14 cellular contexts compared by ENCODE assay signal in genomic region chr2:105369009-105369408, GRCh38. TPM values are rescaled to one million over a fixed set of nuclear protein-coding genes. Genes with fewer than 3 reads are reported as not detected.
DNase-seq lines count a peak whose midpoint lies in the region; ATAC-seq and TF ChIP-seq lines count a peak whose summit lies in the region.
"Had no signal": no experiment of that assay in that cellular context is flagged by ENCODE, and none has a peak within 500 bp of the region (broad histone marks: within the 10 kb centered on the region; RNA-seq: fewer than 3 reads in every experiment).

No MANE protein-coding gene starts in this region.

- no peak for DNase-seq in heart left ventricle
- no peak for DNase-seq in Right ventricle myocardium superior
- no peak for DNase-seq in GM23248
- DNase-seq in IMR-90, result no peak
- DNase-seq in chondrocyte (ENCODE audit: low spot score), result peak; percentile 30
- DNase-seq in activated CD4-positive, alpha-beta T cell treated with anti-CD3 and anti-CD28 coated beads for 48 hours, result no peak
- DNase-seq in GM10248 (ENCODE audit: extremely low spot score), result no peak
- DNase-seq: EL, HCEC 1CT had no signal

- intact Hi-C loops in heart left ventricle (cut with DNase I), result loop anchor here in 7 of 10 donors (1.0 to 5.0 kb wide), 5 partner anchors 148 to 154 kb away; no protein-coding TSS in a partner anchor
- intact Hi-C loops in Right ventricle myocardium superior (cut with DNase I), result no loop called here
- intact Hi-C loops in IMR-90 (cut with micrococcal nuclease), result loop anchor here (1.0 kb wide), 1 partner anchor 152 kb away; no protein-coding TSS in a partner anchor

- 67 to 75% (median 71%) methylated on average over 2 of the region's 2 CpGs for WGBS in heart left ventricle, 4 donors
- 94 to 100% methylated on average over 2 of the region's 2 CpGs for WGBS in GM23248 (ENCODE audit: low coverage in 1 of 2, low lambda C conversion rate in 2 of 2, missing lambda C conversion rate in 2 of 2), 2 experiments
- no CpG with 5 or more reads among the region's 2 CpGs for WGBS in IMR-90 (ENCODE audit: extremely low coverage in 2 of 2, insufficient read length in 1 of 2), 2 experiments

- H3K36me3 ChIP-seq in heart left ventricle, result peaks cover 0 to 96% (median 86%) of the 10 kb centered on the region in 9 donors
- H3K36me3 ChIP-seq in GM23248 (ENCODE audit: low read depth), result peaks cover 97% of the 10 kb centered on the region
- H3K36me3 ChIP-seq in IMR-90 (ENCODE audit: control insufficient read depth, insufficient read depth, low read length), result peaks cover 83% of the 10 kb centered on the region

- no peak overlapping the region for H2AK5ac ChIP-seq in IMR-90 (ENCODE audit: low read depth, low read length)

- CTCF ChIA-PET in IMR-90 (lab: Yijun Ruan, JAX) (interaction anchor here (1.3 to 1.5 kb wide), 3 partner anchors 13 to 153 kb away, joined by 3 to 9 read pairs (median 4); no protein-coding TSS in a partner anchor), GM10248 (lab: Yijun Ruan, JAX) (interaction anchor here (0.7 to 4.5 kb wide), 22 partner anchors 9 to 351 kb away, joined by 3 to 56 read pairs (median 4); no protein-coding TSS in a partner anchor)

- H4K20me1 ChIP-seq in GM23248 (ENCODE audit: insufficient read depth), result no peaks in the 10 kb centered on the region
- peaks cover 60% of the 10 kb centered on the region for H4K20me1 ChIP-seq in IMR-90 (ENCODE audit: insufficient read depth, low read length)

- H2BK120ac ChIP-seq in IMR-90 (ENCODE audit: low read depth, low read length), result no peak overlapping the region

- dilution Hi-C loops in IMR-90 (cut with HindIII; ENCODE audit: low sequenced_read_pairs, unreplicated experiment), result no loop called here

- no peak overlapping the region for H2AFZ ChIP-seq in GM23248
- no peak overlapping the region for H2AFZ ChIP-seq in IMR-90 (replicated peaks; ENCODE audit: low read length, poor library complexity)
- H2AFZ ChIP-seq: GM23338 had no signal

- H4K91ac ChIP-seq in IMR-90 (ENCODE audit: insufficient read depth, low read depth, low read length), result no peak overlapping the region

- peak overlapping the region; percentile 14 for H2BK5ac ChIP-seq in IMR-90 (ENCODE audit: low read depth, low read length, poor library complexity, severe bottlenecking)

- H3K14ac ChIP-seq in IMR-90 (replicated peaks; ENCODE audit: low read depth, low read length), result no peak overlapping the region

- TF ChIP-seq RAD21 in IMR-90 (IDR thresholded peaks at IDR 0.05; ENCODE audit: low read length), result no peak

- TF ChIP-seq POLR2A in heart left ventricle (IDR thresholded peaks at IDR 0.05) (no peak), IMR-90 (IDR thresholded peaks at IDR 0.05; ENCODE audit: low read depth, low read length) (no peak)

- peaks cover 39% of the 10 kb centered on the region for H3K4me1 Mint-ChIP-seq in chondrocyte (ENCODE audit: low read depth)

- peaks cover 16% of the 10 kb centered on the region for H3K9me1 ChIP-seq in IMR-90 (ENCODE audit: insufficient read depth, low read length)

- H3K4me2 ChIP-seq in GM23248 (ENCODE audit: unreplicated experiment) (no peak overlapping the region), IMR-90 (ENCODE audit: low read depth, low read length) (no peak overlapping the region)
- H3K4me2 ChIP-seq: GM23338 had no signal

- H3K18ac ChIP-seq in IMR-90 (ENCODE audit: low read depth, low read length), result no peak overlapping the region

- no peak overlapping the region for H2BK15ac ChIP-seq in IMR-90 (ENCODE audit: low read depth, low read length)

- H3K4me1 ChIP-seq in heart left ventricle (peaks cover 0 to 78% (median 36%) of the 10 kb centered on the region in 12 donors), GM23248 (ENCODE audit: insufficient read depth) (peaks cover 35% of the 10 kb centered on the region), IMR-90 (ENCODE audit: control insufficient read depth, insufficient read depth, low read length) (peaks cover 23% of the 10 kb centered on the region)
- H3K4me1 ChIP-seq: BE2C had no signal

- H3K9me3 Mint-ChIP-seq in chondrocyte (ENCODE audit: low read depth), result no peaks in the 10 kb centered on the region
- H3K9me3 Mint-ChIP-seq: CD4-positive, CD25-positive, alpha-beta regulatory T cell; CD8-positive, alpha-beta memory T cell; GM23338 had no signal

- H4K8ac ChIP-seq in IMR-90 (ENCODE audit: low read depth in 2 of 2, low read length in 2 of 2), result peak overlapping the region in 1 of 2 experiments; percentile 23; a peak in 1 of 4 replicates

- H4K5ac ChIP-seq in IMR-90 (ENCODE audit: low read depth, low read length), result no peak overlapping the region

- no peak overlapping the region for H2BK20ac ChIP-seq in IMR-90 (ENCODE audit: low read depth, low read length)

- peaks cover 52 to 89% of the 10 kb centered on the region in 2 experiments for H3K79me1 ChIP-seq in IMR-90 (ENCODE audit: low read depth in 1 of 2, low read length in 2 of 2)

- H3K9me3 ChIP-seq in heart left ventricle (no peaks in the 10 kb centered on the region), GM23248 (ENCODE audit: low read depth) (no peaks in the 10 kb centered on the region), IMR-90 (ENCODE audit: control insufficient read depth, insufficient read depth, low read length) (no peaks in the 10 kb centered on the region)
- H3K9me3 ChIP-seq: BE2C had no signal

- BruUV-seq in IMR-90 (replicated peaks; lab: Mats Ljungman, UMichigan), result no TSS peak

- peaks cover 51% of the 10 kb centered on the region for H3K36me3 Mint-ChIP-seq in chondrocyte (ENCODE audit: low read depth)

- POLR2A ChIA-PET in IMR-90 (lab: Charles Lee; ENCODE audit: unreplicated experiment) (no interaction called here), GM10248 (lab: Yijun Ruan, JAX) (no interaction called here)

- TF ChIP-seq CTCF in heart left ventricle (IDR thresholded peaks at IDR 0.05) (no peak), IMR-90 (conservative IDR thresholded peaks at IDR 0.05; ENCODE audit: low read depth, low read length) (no peak), chondrocyte (IDR thresholded peaks at IDR 0.05) (no peak), GM10248 (IDR thresholded peaks at IDR 0.05; ENCODE audit: control extremely low read depth, extremely low read depth, low read depth, missing control alignments) (no peak)

- H3K27me3 ChIP-seq in heart left ventricle (no peaks in the 10 kb centered on the region), GM23248 (replicated peaks; ENCODE audit: insufficient read depth) (no peaks in the 10 kb centered on the region), IMR-90 (ENCODE audit: control insufficient read depth, insufficient read depth, low read length) (no peaks in the 10 kb centered on the region)
- H3K27me3 ChIP-seq: BE2C had no signal

- H3K4me3 ChIP-seq in heart left ventricle, result no peak overlapping the region
- H3K4me3 ChIP-seq in GM23248, result no peak overlapping the region
- no peak overlapping the region for H3K4me3 ChIP-seq in IMR-90 (ENCODE audit: insufficient read depth, low read depth, low read length)
- H3K4me3 ChIP-seq: GM23338 had no signal

- no peak overlapping the region for H3K23ac ChIP-seq in IMR-90 (ENCODE audit: low read depth, low read length)

- H2AK9ac ChIP-seq in IMR-90 (replicated peaks; ENCODE audit: low read depth, low read length, poor library complexity), result no peak overlapping the region

- in situ Hi-C loops in GM23248 (cut with MboI) (no loop called here), IMR-90 (cut with MboI; ENCODE audit: low sequenced_read_pairs) (loop anchor here (5.0 kb wide), 1 partner anchor 148 kb away; no protein-coding TSS in a partner anchor)

- peaks cover 100% of the 10 kb centered on the region for H3F3A ChIP-seq in GM23248 (ENCODE audit: insufficient read depth)

- no peaks in the 10 kb centered on the region for H3K27me3 Mint-ChIP-seq in chondrocyte (ENCODE audit: low read depth)
- H3K27me3 Mint-ChIP-seq: CD4-positive, CD25-positive, alpha-beta regulatory T cell; CD8-positive, alpha-beta memory T cell had no signal

- H3K9me2 ChIP-seq in GM23248 (ENCODE audit: insufficient read depth), result no peaks in the 10 kb centered on the region

- H3K9ac ChIP-seq in GM23248 (no peak overlapping the region), IMR-90 (ENCODE audit: low read depth, low read length) (no peak overlapping the region)

- H3K27ac ChIP-seq in heart left ventricle (peak overlapping the region in 8 of 12 donors; percentile 1 to 92 (median 37)), GM23248 (peak overlapping the region; percentile 56), IMR-90 (ENCODE audit: insufficient read depth, low read length) (peak overlapping the region; percentile 11; the same call in 1 of the 2 replicates)

- ATAC-seq in heart left ventricle (no peak), Right ventricle myocardium superior (ENCODE audit: poor library complexity) (no peak), IMR-90 (ENCODE audit: low read depth) (no peak), HG03280 (IDR thresholded peaks at IDR 0.05; ENCODE audit: unreplicated experiment) (no peak)

- no peak overlapping the region for H3K56ac ChIP-seq in IMR-90 (ENCODE audit: extremely low read depth, insufficient read depth, low read length)

- peaks cover 96% of the 10 kb centered on the region for H3K79me2 ChIP-seq in GM23248 (ENCODE audit: insufficient read depth)

- no peak overlapping the region for H3K27ac Mint-ChIP-seq in chondrocyte (ENCODE audit: unreplicated experiment)
- H3K27ac Mint-ChIP-seq: GM23338 had no signal

- no peak overlapping the region for H3K4ac ChIP-seq in IMR-90 (ENCODE audit: low read depth, low read length)

- no peak overlapping the region for H3K4me3 Mint-ChIP-seq in chondrocyte (ENCODE audit: unreplicated experiment)
- H3K4me3 Mint-ChIP-seq: CD4-positive, CD25-positive, alpha-beta regulatory T cell; GM23338 had no signal

RNA-seq across cellular contexts. Expression of gene FHL2, which starts 29.8 kb away (rescaled TPM):
- total RNA-seq in heart left ventricle (1,000 to 10,000 TPM in 7 of 9 donors, 100 to 1,000 TPM in 2; 649 to 4,692 (median 1,370) TPM), Right ventricle myocardium superior (1,567 TPM), IMR-90 (2012; rRNA removed) (373 and 464 TPM in 2 replicates), chondrocyte (63.6 to 104 TPM (median 97.3 TPM) in 3 replicates)
- polyA plus RNA-seq in heart left ventricle (100 to 1,000 TPM; 669 to 913 TPM), GM23248 (2016; fragmentation: Nextera tagmentation; extraction: Ambion mirVana) (598 and 610 TPM in 2 replicates), IMR-90 (2012; rRNA removed) (550 and 574 TPM in 2 replicates)
- 383 and 404 TPM in 2 replicates for total RNA-seq in GM23248 (2014; rRNA removed; shearing (Covaris generic))
- polyA plus RNA-seq in IMR-90 (2012; cell fraction: cytosol; rRNA removed), result 533 and 781 TPM in 2 replicates
- polyA plus RNA-seq in IMR-90 (2012; cell fraction: nucleus; rRNA removed; ENCODE audit: low replicate concordance), result 291 and 300 TPM in 2 replicates

RNA-seq across cellular contexts. Expression of gene C2orf49, which starts 31.7 kb away (rescaled TPM):
- total RNA-seq in heart left ventricle (10 to 100 TPM; 12.1 to 21.7 (median 15.6) TPM), Right ventricle myocardium superior (18.7 TPM), IMR-90 (2012; rRNA removed) (3.8 and 11.1 TPM in 2 replicates), chondrocyte (14.9 to 15.3 TPM (median 14.9 TPM) in 3 replicates)
- polyA plus RNA-seq in heart left ventricle (10 to 100 TPM; 14.5 to 15.7 TPM), GM23248 (2016; fragmentation: Nextera tagmentation; extraction: Ambion mirVana) (11.4 and 13.6 TPM in 2 replicates), IMR-90 (2012; rRNA removed) (8.5 and 8.6 TPM in 2 replicates)
- total RNA-seq in GM23248 (2014; rRNA removed; shearing (Covaris generic)), result 9.0 and 17.6 TPM in 2 replicates
- polyA plus RNA-seq in IMR-90 (2012; cell fraction: cytosol; rRNA removed), result 1.1 and 1.3 TPM in 2 replicates
- 0.46 and 5.5 TPM in 2 replicates for polyA plus RNA-seq in IMR-90 (2012; cell fraction: nucleus; rRNA removed; ENCODE audit: low replicate concordance)

RNA-seq across cellular contexts. Expression of gene TGFBRAP1, which starts 39.5 kb away (rescaled TPM):
- total RNA-seq in heart left ventricle, result 10 to 100 TPM in 7 of 9 donors, 1 to 10 TPM in 2; 7.6 to 20.0 (median 13.1) TPM
- polyA plus RNA-seq in heart left ventricle, result 1 to 10 TPM; 1.8 to 8.2 TPM
- 8.6 TPM for total RNA-seq in Right ventricle myocardium superior
- 9.0 and 11.3 TPM in 2 replicates for total RNA-seq in GM23248 (2014; rRNA removed; shearing (Covaris generic))
- 8.3 and 8.5 TPM in 2 replicates for polyA plus RNA-seq in GM23248 (2016; fragmentation: Nextera tagmentation; extraction: Ambion mirVana)
- 8.9 and 10.4 TPM in 2 replicates for total RNA-seq in IMR-90 (2012; rRNA removed)
- polyA plus RNA-seq in IMR-90 (2012; rRNA removed), result 6.9 and 7.2 TPM in 2 replicates
- polyA plus RNA-seq in IMR-90 (2012; cell fraction: cytosol; rRNA removed), result 5.9 and 7.5 TPM in 2 replicates
- 6.4 and 8.7 TPM in 2 replicates for polyA plus RNA-seq in IMR-90 (2012; cell fraction: nucleus; rRNA removed; ENCODE audit: low replicate concordance)
- total RNA-seq in chondrocyte, result 18.3 to 21.4 TPM (median 18.5 TPM) in 3 replicates
